In the genomic region with DNA sequence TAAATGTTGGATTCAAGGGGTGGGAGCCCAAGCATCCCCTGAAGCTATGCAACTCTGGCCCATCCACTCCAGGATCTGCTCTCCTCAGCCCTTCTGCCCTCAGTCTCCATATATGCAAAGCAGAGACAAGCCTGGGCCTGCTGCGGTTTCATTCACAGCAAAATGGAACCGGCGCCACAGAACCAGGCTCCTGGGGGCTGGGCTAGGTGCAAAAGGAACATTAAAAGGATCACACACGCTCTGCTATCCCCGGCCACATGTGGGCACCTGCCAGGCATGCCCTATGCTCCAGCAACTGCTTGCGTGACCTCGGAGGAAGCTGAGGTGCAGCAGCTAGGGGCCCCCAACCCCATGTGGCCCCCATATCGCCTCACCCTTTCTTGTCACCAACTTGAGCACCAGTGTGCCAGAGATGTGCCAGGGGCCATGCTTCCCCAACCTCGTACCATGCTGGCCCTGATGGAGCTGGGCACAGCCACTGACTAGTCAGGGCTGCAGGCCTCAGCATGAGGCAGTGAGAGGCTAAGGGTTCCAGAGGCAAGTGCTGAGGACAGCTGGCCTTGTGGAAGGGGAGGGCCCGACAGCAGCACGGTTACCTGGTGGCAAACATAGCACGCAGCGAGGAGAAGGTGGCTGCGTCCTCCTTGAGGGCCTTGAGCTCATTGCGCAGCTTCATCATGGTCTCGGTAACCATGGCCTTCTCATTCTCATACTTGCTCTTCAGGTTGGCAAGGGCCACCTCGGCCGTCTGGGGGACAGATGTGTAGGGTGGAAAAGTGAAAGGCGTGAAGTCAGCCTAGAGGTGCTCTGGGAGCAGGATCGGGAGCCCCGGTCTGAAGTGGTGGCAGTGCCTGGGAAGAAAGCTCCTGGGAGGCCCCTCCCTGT, we compare ENCODE assay signal across 9 cellular contexts. TPM values are rescaled to one million over a fixed set of nuclear protein-coding genes. Genes with fewer than 3 reads are reported as not detected.
DNase-seq lines count a peak whose midpoint lies in the region; ATAC-seq and TF ChIP-seq lines count a peak whose summit lies in the region.
"Had no signal": no experiment of that assay in that cellular context is flagged by ENCODE, and none has a peak within 500 bp of the region (broad histone marks: within the 10 kb centered on the region; RNA-seq: fewer than 3 reads in every experiment).

No MANE protein-coding gene starts in this region.

- TF ChIP-seq CTCF in GM06990 (IDR thresholded peaks at IDR 0.05; ENCODE audit: insufficient read depth, low read length, poor library complexity, severe bottlenecking) (no peak), Peyer's patch (IDR thresholded peaks at IDR 0.05) (no peak), lower lobe of right lung (IDR thresholded peaks at IDR 0.05) (no peak)

- H3K27ac ChIP-seq in Peyer's patch (peak overlapping the region in 1 of 4 donors; percentile 12), lower lobe of right lung (peak overlapping the region; percentile 24)

- TF ChIP-seq POLR2A in Peyer's patch (IDR thresholded peaks at IDR 0.05): no peak

- ATAC-seq in GM19025 (IDR thresholded peaks at IDR 0.05; ENCODE audit: low read depth, unreplicated experiment) (peak; percentile 50), lower lobe of right lung (no peak), GM18873 (IDR thresholded peaks at IDR 0.05; ENCODE audit: low FRiP score, unreplicated experiment) (no peak)

- peak; percentile 55 for DNase-seq in GM06990 (ENCODE audit: extremely low read depth, insufficient read length)
- DNase-seq in Peyer's patch: peak in 2 of 3 donors; percentile 67 to 68
- peak; percentile 41 for DNase-seq in lower lobe of right lung
- no peak for DNase-seq in NCI-H1092 (lab: John Stamatoyannopoulos, UW)
- no peak for DNase-seq in NCI-H345 treated with DMSO at 0.1 percent for 48 hours (lab: John Stamatoyannopoulos, UW; ENCODE audit: unreplicated experiment)
- DNase-seq in SK-N-DZ (ENCODE audit: low spot score): no peak
- DNase-seq: NCI-H510A had no signal

- H3K4me3 ChIP-seq in GM06990 (replicated peaks; ENCODE audit: low read depth, low read length) (no peak overlapping the region), Peyer's patch (no peak overlapping the region), lower lobe of right lung (no peak overlapping the region)

- H3K9me3 ChIP-seq in Peyer's patch (no peaks in the 10 kb centered on the region), lower lobe of right lung (no peaks in the 10 kb centered on the region)

- H3K4me1 ChIP-seq in Peyer's patch (peaks cover 0 to 17% (median 5%) of the 10 kb centered on the region in 4 donors), lower lobe of right lung (peaks cover 3% of the 10 kb centered on the region)

- H3K36me3 ChIP-seq in GM06990 (ENCODE audit: control insufficient read depth, insufficient read depth, low read length) (peaks cover 47% of the 10 kb centered on the region), Peyer's patch (peaks cover 0 to 82% (median 0%) of the 10 kb centered on the region in 3 donors), lower lobe of right lung (peaks cover 98% of the 10 kb centered on the region)

- H3K27me3 ChIP-seq in GM06990 (replicated peaks; ENCODE audit: control insufficient read depth, insufficient read depth, low read length) (no peaks in the 10 kb centered on the region), Peyer's patch (no peaks in the 10 kb centered on the region), lower lobe of right lung (ENCODE audit: low read depth) (no peaks in the 10 kb centered on the region)

- intact Hi-C loops in lower lobe of right lung (cut with DNase I): loop anchor here (10.0 kb wide), 1 partner anchor 67 kb away; no protein-coding TSS in a partner anchor

RNA-seq across cellular contexts. Expression of a gene that starts 47.2 kb away (rescaled TPM):
- total RNA-seq in Peyer's patch (10 to 100 TPM in 2 of 4 donors, 1 to 10 TPM in 2; 4.2 to 41.3 (median 8.8) TPM), lower lobe of right lung (34.9 TPM)
- polyA plus RNA-seq in SK-N-DZ (2014; cell fraction: cytosol; rRNA removed): 18.7 and 20.2 TPM in 2 replicates
- polyA plus RNA-seq in SK-N-DZ (2014; cell fraction: nucleus; rRNA removed): 13.1 and 16.6 TPM in 2 replicates

RNA-seq across cellular contexts. Expression of a gene that starts 47.5 kb away (rescaled TPM):
- total RNA-seq in Peyer's patch (10 to 100 TPM in 2 of 4 donors, 1 to 10 TPM in 2; 6.3 to 15.7 (median 10.1) TPM), lower lobe of right lung (7.3 TPM)
- polyA plus RNA-seq in SK-N-DZ (2014; cell fraction: cytosol; rRNA removed): 6.4 and 7.6 TPM in 2 replicates
- 20.0 and 32.8 TPM in 2 replicates for polyA plus RNA-seq in SK-N-DZ (2014; cell fraction: nucleus; rRNA removed)

Comparison
In these comparisons a context has a peak if more than half of its experiments do, and no peak if none do; other contexts are left out.
1. DNase-seq: peak in GM06990 (single experiment), Peyer's patch (2 of 3) and lower lobe of right lung (single experiment); none in NCI-H1092 (single experiment), NCI-H345 treated with DMSO at 0.1 percent for 48 hours (single experiment) and SK-N-DZ (single experiment).